ENCODE assay signal across 38 cellular contexts in the genomic region with DNA sequence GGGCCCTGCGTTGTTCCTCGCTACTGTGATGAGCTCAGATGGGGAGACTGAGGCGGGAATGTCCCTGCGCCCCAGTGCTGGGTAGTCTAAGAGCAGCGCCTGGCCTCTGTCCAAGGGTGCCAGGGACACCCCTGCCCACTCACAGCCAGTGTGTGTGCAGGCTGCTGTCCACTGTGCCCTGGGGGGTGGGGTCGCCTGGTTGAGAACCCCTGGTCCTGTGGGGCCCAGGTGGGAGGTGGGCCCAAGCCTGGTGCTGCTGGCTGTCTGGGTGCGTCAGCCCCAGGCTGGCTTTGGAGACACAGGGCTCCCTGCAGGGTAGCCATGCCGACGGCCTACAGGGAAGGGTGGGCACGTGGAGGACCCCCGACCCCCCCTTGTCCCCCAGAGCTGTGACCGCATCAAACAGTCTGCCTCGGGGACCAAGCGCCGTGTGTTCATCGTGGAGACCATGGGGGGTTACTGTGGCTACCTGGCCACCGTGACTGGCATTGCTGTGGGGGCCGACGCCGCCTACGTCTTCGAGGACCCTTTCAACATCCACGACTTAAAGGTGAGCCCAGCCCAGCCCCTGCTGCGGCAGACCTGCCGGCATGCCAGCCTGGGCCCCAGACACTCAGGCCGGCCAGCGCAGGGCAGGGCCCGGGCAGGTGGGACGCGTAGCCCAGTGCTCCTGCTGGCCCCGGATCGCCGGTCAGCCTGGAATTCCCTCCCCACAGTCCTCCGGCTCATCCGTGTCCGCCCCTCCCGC. TPM values are rescaled to one million over a fixed set of nuclear protein-coding genes. Genes with fewer than 3 reads are reported as not detected.
"Had no signal": no experiment of that assay in that cellular context is flagged by ENCODE, and none has a peak within 500 bp of the region (broad histone marks: within the 10 kb centered on the region; RNA-seq: fewer than 3 reads in every experiment).

No MANE protein-coding gene starts in this region.

- H3K9me3 ChIP-seq: adrenal gland, body of pancreas, esophagus squamous epithelium, gastroesophageal sphincter had no signal

- H3K36me3 Mint-ChIP-seq: activated naive CD4-positive, alpha-beta T cell treated with anti-CD3 and anti-CD28 coated beads, Interleukin-2, amount 50 U/mL, for 24 hours; activated naive CD8-positive, alpha-beta T cell treated with anti-CD3 and anti-CD28 coated beads for 36 hours had no signal

- H3K27ac ChIP-seq: adrenal gland, body of pancreas, epithelial cell of prostate, esophagus squamous epithelium, gastroesophageal sphincter had no signal

- H3K4me3 Mint-ChIP-seq: activated CD4-positive, alpha-beta memory T cell treated with anti-CD3 and anti-CD28 coated beads for 36 hours; activated CD4-positive, alpha-beta T cell treated with anti-CD3 and anti-CD28 coated beads for 36 hours; activated CD4-positive, alpha-beta T cell treated with anti-CD3 and anti-CD28 coated beads, Interleukin-2, amount 10 ng/mL, durations not matched to agents 24 days and 14 days; activated CD8-positive, alpha-beta memory T cell treated with anti-CD3 and anti-CD28 coated beads, Interleukin-2, amount 10 ng/mL, durations not matched to agents 7 days and 5 days; activated CD8-positive, alpha-beta T cell treated with anti-CD3 and anti-CD28 coated beads, Interleukin-2, amount 10 ng/mL, durations not matched to agents 7 days and 5 days; activated naive CD4-positive, alpha-beta T cell treated with anti-CD3 and anti-CD28 coated beads for 36 hours; activated naive CD4-positive, alpha-beta T cell treated with anti-CD3 and anti-CD28 coated beads, Interleukin-2, amount 50 U/mL, for 24 hours; activated naive CD8-positive, alpha-beta T cell treated with anti-CD3 and anti-CD28 coated beads for 36 hours; activated naive CD8-positive, alpha-beta T cell treated with anti-CD3 and anti-CD28 coated beads, Interleukin-2, amount 50 U/mL, for 24 hours; activated T-helper 1 cell treated with anti-CD3 and anti-CD28 coated beads, Interleukin-12 subunit alpha, Interleukin-12 subunit beta, Interleukin-2, Interleukin-4 antibody, amounts not matched to agents 30 ng/mL and 10 ng/mL and 1 ng/mL, durations not matched to agents 14 hours and 24 hours and 36 hours had no signal

- H3K4me1 Mint-ChIP-seq: activated CD4-positive, alpha-beta T cell treated with anti-CD3 and anti-CD28 coated beads for 36 hours; activated CD4-positive, alpha-beta T cell treated with anti-CD3 and anti-CD28 coated beads, Interleukin-2, amount 10 ng/mL, durations not matched to agents 24 days and 14 days; activated CD8-positive, alpha-beta memory T cell treated with anti-CD3 and anti-CD28 coated beads, Interleukin-2, amount 10 ng/mL, durations not matched to agents 7 days and 5 days; activated naive CD4-positive, alpha-beta T cell treated with anti-CD3 and anti-CD28 coated beads, Interleukin-2, amount 50 U/mL, for 24 hours; activated naive CD8-positive, alpha-beta T cell treated with anti-CD3 and anti-CD28 coated beads for 36 hours; activated naive CD8-positive, alpha-beta T cell treated with anti-CD3 and anti-CD28 coated beads, Interleukin-2, amount 50 U/mL, for 24 hours had no signal

- ATAC-seq: activated CD4-positive, alpha-beta T cell treated with anti-CD3 and anti-CD28 coated beads for 36 hours; activated CD8-positive, alpha-beta memory T cell treated with anti-CD3 and anti-CD28 coated beads, Interleukin-2, amount 10 ng/mL, durations not matched to agents 7 days and 5 days; activated CD8-positive, alpha-beta T cell treated with anti-CD3 and anti-CD28 coated beads, Interleukin-2, amount 10 ng/mL, durations not matched to agents 7 days and 5 days; activated naive CD8-positive, alpha-beta T cell treated with anti-CD3 and anti-CD28 coated beads, Interleukin-2, amount 50 U/mL, for 24 hours; body of pancreas; gastroesophageal sphincter had no signal

- DNase-seq: activated CD4-positive, alpha-beta memory T cell treated with anti-CD3 and anti-CD28 coated beads for 36 hours; activated CD4-positive, alpha-beta T cell treated with anti-CD3 and anti-CD28 coated beads for 36 hours; activated CD4-positive, alpha-beta T cell treated with anti-CD3 and anti-CD28 coated beads, Interleukin-2, amount 10 ng/mL, durations not matched to agents 24 days and 14 days; activated CD4-positive, CD25-positive, alpha-beta regulatory T cell; activated CD4-positive, CD25-positive, alpha-beta regulatory T cell treated with anti-CD3 and anti-CD28 coated beads, Interleukin-2, amount 50 U/mL, for 72 hours; activated CD8-positive, alpha-beta memory T cell treated with anti-CD3 and anti-CD28 coated beads, Interleukin-2, amount 10 ng/mL, durations not matched to agents 7 days and 5 days; activated CD8-positive, alpha-beta memory T cell treated with anti-CD3 and anti-CD28 coated beads, Interleukin-2, amount 50 U/mL, for 4 hours; activated CD8-positive, alpha-beta T cell treated with anti-CD3 and anti-CD28 coated beads, Interleukin-2, amount 10 ng/mL, durations not matched to agents 7 days and 5 days; activated effector memory CD4-positive, alpha-beta T cell treated with anti-CD3 and anti-CD28 coated beads, Interleukin-2, amount 50 U/mL, for 16 hours; activated naive CD4-positive, alpha-beta T cell treated with anti-CD3 and anti-CD28 coated beads for 36 hours; activated naive CD8-positive, alpha-beta T cell treated with anti-CD3 and anti-CD28 coated beads for 36 hours; activated naive CD8-positive, alpha-beta T cell treated with anti-CD3 and anti-CD28 coated beads, Interleukin-2, amount 50 U/mL, for 24 hours; activated T-cell treated with anti-CD3 and anti-CD28 coated beads, Interleukin-2, amount 50 U/mL, for 1 hour; activated T-cell treated with anti-CD3 and anti-CD28 coated beads, Interleukin-2, amount 50 U/mL, for 48 hours; adrenal gland; amygdala; aorta; body of pancreas; caudate nucleus; cortex of kidney; dermis blood vessel endothelial cell; effector CD4-positive, alpha-beta T cell; esophagus squamous epithelium; foreskin melanocyte; T-helper 2 cell had no signal

- H3K9me3 Mint-ChIP-seq: activated CD4-positive, alpha-beta memory T cell treated with anti-CD3 and anti-CD28 coated beads for 36 hours; activated CD4-positive, alpha-beta T cell treated with anti-CD3 and anti-CD28 coated beads, Interleukin-2, amount 10 ng/mL, durations not matched to agents 24 days and 14 days; activated naive CD4-positive, alpha-beta T cell treated with anti-CD3 and anti-CD28 coated beads for 36 hours; activated naive CD4-positive, alpha-beta T cell treated with anti-CD3 and anti-CD28 coated beads, Interleukin-2, amount 50 U/mL, for 24 hours; activated naive CD8-positive, alpha-beta T cell treated with anti-CD3 and anti-CD28 coated beads for 36 hours; activated naive CD8-positive, alpha-beta T cell treated with anti-CD3 and anti-CD28 coated beads, Interleukin-2, amount 50 U/mL, for 24 hours; activated T-helper 1 cell treated with anti-CD3 and anti-CD28 coated beads, Interleukin-12 subunit alpha, Interleukin-12 subunit beta, Interleukin-2, Interleukin-4 antibody, amounts not matched to agents 30 ng/mL and 10 ng/mL and 1 ng/mL, durations not matched to agents 14 hours and 24 hours and 36 hours; activated T-helper 2 cell treated with anti-CD3 and anti-CD28 coated beads, Interferon-gamma antibody, Interleukin-2, Interleukin-4, amounts not matched to agents 10 μg/mL and 5 μg/mL and 100 μg/mL, durations not matched to agents 14 hours and 24 hours and 36 hours had no signal

- H3K27me3 ChIP-seq: adrenal gland, body of pancreas, esophagus squamous epithelium, gastroesophageal sphincter had no signal

- H3K27me3 Mint-ChIP-seq: activated CD4-positive, alpha-beta memory T cell treated with anti-CD3 and anti-CD28 coated beads for 36 hours; activated CD4-positive, alpha-beta T cell treated with anti-CD3 and anti-CD28 coated beads for 36 hours; activated CD4-positive, alpha-beta T cell treated with anti-CD3 and anti-CD28 coated beads, Interleukin-2, amount 10 ng/mL, durations not matched to agents 24 days and 14 days; activated CD8-positive, alpha-beta memory T cell treated with anti-CD3 and anti-CD28 coated beads, Interleukin-2, amount 10 ng/mL, durations not matched to agents 7 days and 5 days; activated naive CD4-positive, alpha-beta T cell treated with anti-CD3 and anti-CD28 coated beads, Interleukin-2, amount 50 U/mL, for 24 hours; activated naive CD8-positive, alpha-beta T cell treated with anti-CD3 and anti-CD28 coated beads for 36 hours; activated naive CD8-positive, alpha-beta T cell treated with anti-CD3 and anti-CD28 coated beads, Interleukin-2, amount 50 U/mL, for 24 hours had no signal

- H3K27ac Mint-ChIP-seq: activated CD4-positive, alpha-beta memory T cell treated with anti-CD3 and anti-CD28 coated beads for 36 hours; activated CD4-positive, alpha-beta T cell treated with anti-CD3 and anti-CD28 coated beads for 36 hours; activated CD4-positive, alpha-beta T cell treated with anti-CD3 and anti-CD28 coated beads, Interleukin-2, amount 10 ng/mL, durations not matched to agents 24 days and 14 days; activated CD8-positive, alpha-beta memory T cell treated with anti-CD3 and anti-CD28 coated beads, Interleukin-2, amount 10 ng/mL, durations not matched to agents 7 days and 5 days; activated CD8-positive, alpha-beta T cell treated with anti-CD3 and anti-CD28 coated beads, Interleukin-2, amount 10 ng/mL, durations not matched to agents 7 days and 5 days; activated naive CD4-positive, alpha-beta T cell treated with anti-CD3 and anti-CD28 coated beads for 36 hours; activated naive CD4-positive, alpha-beta T cell treated with anti-CD3 and anti-CD28 coated beads, Interleukin-2, amount 50 U/mL, for 24 hours; activated naive CD8-positive, alpha-beta T cell treated with anti-CD3 and anti-CD28 coated beads for 36 hours; activated naive CD8-positive, alpha-beta T cell treated with anti-CD3 and anti-CD28 coated beads, Interleukin-2, amount 50 U/mL, for 24 hours; activated T-helper 1 cell treated with anti-CD3 and anti-CD28 coated beads, Interleukin-12 subunit alpha, Interleukin-12 subunit beta, Interleukin-2, Interleukin-4 antibody, amounts not matched to agents 30 ng/mL and 10 ng/mL and 1 ng/mL, durations not matched to agents 14 hours and 24 hours and 36 hours; activated T-helper 2 cell treated with anti-CD3 and anti-CD28 coated beads, Interferon-gamma antibody, Interleukin-2, Interleukin-4, amounts not matched to agents 10 μg/mL and 5 μg/mL and 100 μg/mL, durations not matched to agents 14 hours and 24 hours and 36 hours had no signal

- FAIRE-seq: colon, endometrium, endothelial cell of umbilical vein had no signal

- H3K4me3 ChIP-seq: adrenal gland, body of pancreas, esophagus squamous epithelium, gastroesophageal sphincter had no signal

- H3K4me1 ChIP-seq: adrenal gland, body of pancreas, esophagus squamous epithelium, gastroesophageal sphincter had no signal

RNA-seq across cellular contexts. Expression of gene TRPM2, which starts 29.1 kb away (rescaled TPM):
- total RNA-seq: endothelial cell of umbilical vein, fibroblast of lung had no signal
- polyA plus RNA-seq: endothelial cell of umbilical vein, fibroblast of lung had no signal

RNA-seq across cellular contexts. Expression of gene AIRE, which starts 38.6 kb away (rescaled TPM):
- total RNA-seq: activated CD4-positive, alpha-beta memory T cell treated with anti-CD3 and anti-CD28 coated beads for 36 hours; activated CD4-positive, alpha-beta T cell treated with anti-CD3 and anti-CD28 coated beads for 36 hours; activated CD4-positive, alpha-beta T cell treated with anti-CD3 and anti-CD28 coated beads, Interleukin-2, amount 10 ng/mL, durations not matched to agents 24 days and 14 days; activated CD8-positive, alpha-beta memory T cell treated with anti-CD3 and anti-CD28 coated beads for 36 hours; activated CD8-positive, alpha-beta T cell treated with anti-CD3 and anti-CD28 coated beads, Interleukin-2, amount 10 ng/mL, durations not matched to agents 7 days and 5 days; activated naive CD4-positive, alpha-beta T cell treated with anti-CD3 and anti-CD28 coated beads for 36 hours; activated naive CD8-positive, alpha-beta T cell treated with anti-CD3 and anti-CD28 coated beads for 36 hours; activated T-helper 1 cell treated with anti-CD3 and anti-CD28 coated beads, Interleukin-12 subunit alpha, Interleukin-12 subunit beta, Interleukin-2, Interleukin-4 antibody, amounts not matched to agents 30 ng/mL and 10 ng/mL and 1 ng/mL, durations not matched to agents 14 hours and 24 hours and 36 hours; activated T-helper 2 cell treated with anti-CD3 and anti-CD28 coated beads, Interferon-gamma antibody, Interleukin-2, Interleukin-4, amounts not matched to agents 10 μg/mL and 5 μg/mL and 100 μg/mL, durations not matched to agents 14 hours and 24 hours and 36 hours; chondrocyte; dermis blood vessel endothelial cell; esophagus squamous epithelium; fibroblast of lung; fibroblast of villous mesenchyme; gastroesophageal sphincter; glomerular endothelial cell had no signal
- polyA plus RNA-seq: aorta, fibroblast of lung had no signal
